ENCODE assay signal across 1 cellular context in the genomic region with DNA sequence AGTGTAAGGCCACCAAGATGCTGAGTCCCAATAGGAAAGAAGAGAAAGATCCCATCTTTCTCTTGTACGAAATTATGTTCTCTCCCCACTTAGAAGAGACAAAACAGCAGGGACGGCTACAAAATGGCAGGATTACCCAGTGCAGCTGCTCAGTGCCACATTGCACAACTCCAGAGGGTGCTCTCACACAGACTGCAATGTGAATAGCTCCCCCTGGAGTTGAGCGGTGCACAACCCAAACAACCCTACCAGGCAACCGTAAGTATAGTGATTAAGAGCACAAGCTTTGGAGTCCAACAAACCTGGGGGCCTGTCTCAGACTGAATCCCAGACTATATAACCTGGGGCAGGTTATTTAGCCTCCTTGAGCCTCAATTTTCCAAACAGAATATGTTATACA.
A peak's percentile ranks its signal among the peaks of the same experiment; 100 is the strongest.
TF ChIP-seq lines count a peak whose summit lies in the region.

No MANE protein-coding gene starts in this region.

TF ChIP-seq in HepG2, 621 proteins besides CTCF, POLR2A, EP300 and RAD21 (continued from another document and continues in another):
- TF ChIP-seq, protein P1, sequence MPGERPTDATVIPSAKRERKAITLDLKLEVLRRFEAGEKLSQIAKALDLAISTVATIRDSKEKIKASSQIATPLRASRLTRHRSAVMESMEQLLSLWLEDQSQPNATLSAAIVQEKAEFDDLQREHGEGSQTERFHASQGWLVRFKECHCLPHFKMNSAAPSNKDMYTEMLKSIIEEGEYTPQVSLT (CRISPR knock-in tag; IDR thresholded peaks at IDR 0.05; ENCODE audit: borderline replicate concordance, low read depth) = no peak
- TF ChIP-seq, protein P2, sequence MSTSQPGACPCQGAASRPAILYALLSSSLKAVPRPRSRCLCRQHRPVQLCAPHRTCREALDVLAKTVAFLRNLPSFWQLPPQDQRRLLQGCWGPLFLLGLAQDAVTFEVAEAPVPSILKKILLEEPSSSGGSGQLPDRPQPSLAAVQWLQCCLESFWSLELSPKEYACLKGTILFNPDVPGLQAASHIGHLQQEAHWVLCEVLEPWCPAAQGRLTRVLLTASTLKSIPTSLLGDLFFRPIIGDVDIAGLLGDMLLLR (CRISPR knock-in tag; IDR thresholded peaks at IDR 0.05) = no peak
- no peak for TF ChIP-seq ZNF460 (CRISPR knock-in tag; IDR thresholded peaks at IDR 0.05; ENCODE audit: borderline replicate concordance)
- TF ChIP-seq ZSCAN22 (CRISPR knock-in tag; IDR thresholded peaks at IDR 0.05) = no peak
- TF ChIP-seq KLF11 (CRISPR knock-in tag; IDR thresholded peaks at IDR 0.05) = no peak
- no peak for TF ChIP-seq ARID2 (CRISPR knock-in tag; IDR thresholded peaks at IDR 0.05; ENCODE audit: borderline replicate concordance)
- TF ChIP-seq ZNF589 (CRISPR knock-in tag; conservative IDR thresholded peaks at IDR 0.05) = no peak
- no peak for TF ChIP-seq CREB1 (IDR thresholded peaks at IDR 0.05)
- TF ChIP-seq CREB1 (CRISPR knock-in tag; IDR thresholded peaks at IDR 0.05) = no peak
- no peak for TF ChIP-seq HNRNPLL (IDR thresholded peaks at IDR 0.05; ENCODE audit: low read depth, low read length, poor library complexity, severe bottlenecking)
- TF ChIP-seq FOXM1 (CRISPR knock-in tag; IDR thresholded peaks at IDR 0.05) = no peak
- no peak for TF ChIP-seq TOE1 (CRISPR knock-in tag; IDR thresholded peaks at IDR 0.05)
- TF ChIP-seq, protein P3, sequence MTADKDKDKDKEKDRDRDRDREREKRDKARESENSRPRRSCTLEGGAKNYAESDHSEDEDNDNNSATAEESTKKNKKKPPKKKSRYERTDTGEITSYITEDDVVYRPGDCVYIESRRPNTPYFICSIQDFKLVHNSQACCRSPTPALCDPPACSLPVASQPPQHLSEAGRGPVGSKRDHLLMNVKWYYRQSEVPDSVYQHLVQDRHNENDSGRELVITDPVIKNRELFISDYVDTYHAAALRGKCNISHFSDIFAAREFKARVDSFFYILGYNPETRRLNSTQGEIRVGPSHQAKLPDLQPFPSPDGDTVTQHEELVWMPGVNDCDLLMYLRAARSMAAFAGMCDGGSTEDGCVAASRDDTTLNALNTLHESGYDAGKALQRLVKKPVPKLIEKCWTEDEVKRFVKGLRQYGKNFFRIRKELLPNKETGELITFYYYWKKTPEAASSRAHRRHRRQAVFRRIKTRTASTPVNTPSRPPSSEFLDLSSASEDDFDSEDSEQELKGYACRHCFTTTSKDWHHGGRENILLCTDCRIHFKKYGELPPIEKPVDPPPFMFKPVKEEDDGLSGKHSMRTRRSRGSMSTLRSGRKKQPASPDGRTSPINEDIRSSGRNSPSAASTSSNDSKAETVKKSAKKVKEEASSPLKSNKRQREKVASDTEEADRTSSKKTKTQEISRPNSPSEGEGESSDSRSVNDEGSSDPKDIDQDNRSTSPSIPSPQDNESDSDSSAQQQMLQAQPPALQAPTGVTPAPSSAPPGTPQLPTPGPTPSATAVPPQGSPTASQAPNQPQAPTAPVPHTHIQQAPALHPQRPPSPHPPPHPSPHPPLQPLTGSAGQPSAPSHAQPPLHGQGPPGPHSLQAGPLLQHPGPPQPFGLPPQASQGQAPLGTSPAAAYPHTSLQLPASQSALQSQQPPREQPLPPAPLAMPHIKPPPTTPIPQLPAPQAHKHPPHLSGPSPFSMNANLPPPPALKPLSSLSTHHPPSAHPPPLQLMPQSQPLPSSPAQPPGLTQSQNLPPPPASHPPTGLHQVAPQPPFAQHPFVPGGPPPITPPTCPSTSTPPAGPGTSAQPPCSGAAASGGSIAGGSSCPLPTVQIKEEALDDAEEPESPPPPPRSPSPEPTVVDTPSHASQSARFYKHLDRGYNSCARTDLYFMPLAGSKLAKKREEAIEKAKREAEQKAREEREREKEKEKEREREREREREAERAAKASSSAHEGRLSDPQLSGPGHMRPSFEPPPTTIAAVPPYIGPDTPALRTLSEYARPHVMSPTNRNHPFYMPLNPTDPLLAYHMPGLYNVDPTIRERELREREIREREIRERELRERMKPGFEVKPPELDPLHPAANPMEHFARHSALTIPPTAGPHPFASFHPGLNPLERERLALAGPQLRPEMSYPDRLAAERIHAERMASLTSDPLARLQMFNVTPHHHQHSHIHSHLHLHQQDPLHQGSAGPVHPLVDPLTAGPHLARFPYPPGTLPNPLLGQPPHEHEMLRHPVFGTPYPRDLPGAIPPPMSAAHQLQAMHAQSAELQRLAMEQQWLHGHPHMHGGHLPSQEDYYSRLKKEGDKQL (CRISPR knock-in tag; IDR thresholded peaks at IDR 0.05; ENCODE audit: low read depth) = no peak
- peak; percentile 99 for TF ChIP-seq CEBPB (IDR thresholded peaks at IDR 0.05; ENCODE audit: borderline replicate concordance, low read depth, low read length)
- TF ChIP-seq, protein P4, sequence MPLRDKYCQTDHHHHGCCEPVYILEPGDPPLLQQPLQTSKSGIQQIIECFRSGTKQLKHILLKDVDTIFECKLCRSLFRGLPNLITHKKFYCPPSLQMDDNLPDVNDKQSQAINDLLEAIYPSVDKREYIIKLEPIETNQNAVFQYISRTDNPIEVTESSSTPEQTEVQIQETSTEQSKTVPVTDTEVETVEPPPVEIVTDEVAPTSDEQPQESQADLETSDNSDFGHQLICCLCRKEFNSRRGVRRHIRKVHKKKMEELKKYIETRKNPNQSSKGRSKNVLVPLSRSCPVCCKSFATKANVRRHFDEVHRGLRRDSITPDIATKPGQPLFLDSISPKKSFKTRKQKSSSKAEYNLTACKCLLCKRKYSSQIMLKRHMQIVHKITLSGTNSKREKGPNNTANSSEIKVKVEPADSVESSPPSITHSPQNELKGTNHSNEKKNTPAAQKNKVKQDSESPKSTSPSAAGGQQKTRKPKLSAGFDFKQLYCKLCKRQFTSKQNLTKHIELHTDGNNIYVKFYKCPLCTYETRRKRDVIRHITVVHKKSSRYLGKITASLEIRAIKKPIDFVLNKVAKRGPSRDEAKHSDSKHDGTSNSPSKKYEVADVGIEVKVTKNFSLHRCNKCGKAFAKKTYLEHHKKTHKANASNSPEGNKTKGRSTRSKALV (CRISPR knock-in tag; IDR thresholded peaks at IDR 0.05) = no peak
- TF ChIP-seq DPF2 (CRISPR knock-in tag; IDR thresholded peaks at IDR 0.05; ENCODE audit: borderline replicate concordance, low read depth) = no peak
- TF ChIP-seq ZNF343 (CRISPR knock-in tag; IDR thresholded peaks at IDR 0.05) = no peak
- TF ChIP-seq, protein P5, sequence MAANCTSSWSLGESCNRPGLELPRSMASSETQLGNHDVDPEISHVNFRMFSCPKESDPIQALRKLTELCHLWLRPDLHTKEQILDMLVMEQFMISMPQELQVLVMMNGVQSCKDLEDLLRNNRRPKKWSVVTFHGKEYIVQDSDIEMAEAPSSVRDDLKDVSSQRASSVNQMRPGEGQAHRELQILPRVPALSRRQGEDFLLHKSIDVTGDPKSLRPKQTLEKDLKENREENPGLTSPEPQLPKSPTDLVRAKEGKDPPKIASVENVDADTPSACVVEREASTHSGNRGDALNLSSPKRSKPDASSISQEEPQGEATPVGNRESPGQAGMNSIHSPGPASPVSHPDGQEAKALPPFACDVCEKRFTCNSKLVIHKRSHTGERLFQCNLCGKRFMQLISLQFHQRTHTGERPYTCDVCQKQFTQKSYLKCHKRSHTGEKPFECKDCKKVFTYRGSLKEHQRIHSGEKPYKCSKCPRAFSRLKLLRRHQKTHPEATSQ (CRISPR knock-in tag; IDR thresholded peaks at IDR 0.05; ENCODE audit: borderline replicate concordance) = no peak
- TF ChIP-seq POGZ (CRISPR knock-in tag; IDR thresholded peaks at IDR 0.05) = peak; percentile 71; the same call in 1 of the 2 replicates
- TF ChIP-seq FLYWCH1 (CRISPR knock-in tag; IDR thresholded peaks at IDR 0.05) = no peak
- TF ChIP-seq, protein P6, sequence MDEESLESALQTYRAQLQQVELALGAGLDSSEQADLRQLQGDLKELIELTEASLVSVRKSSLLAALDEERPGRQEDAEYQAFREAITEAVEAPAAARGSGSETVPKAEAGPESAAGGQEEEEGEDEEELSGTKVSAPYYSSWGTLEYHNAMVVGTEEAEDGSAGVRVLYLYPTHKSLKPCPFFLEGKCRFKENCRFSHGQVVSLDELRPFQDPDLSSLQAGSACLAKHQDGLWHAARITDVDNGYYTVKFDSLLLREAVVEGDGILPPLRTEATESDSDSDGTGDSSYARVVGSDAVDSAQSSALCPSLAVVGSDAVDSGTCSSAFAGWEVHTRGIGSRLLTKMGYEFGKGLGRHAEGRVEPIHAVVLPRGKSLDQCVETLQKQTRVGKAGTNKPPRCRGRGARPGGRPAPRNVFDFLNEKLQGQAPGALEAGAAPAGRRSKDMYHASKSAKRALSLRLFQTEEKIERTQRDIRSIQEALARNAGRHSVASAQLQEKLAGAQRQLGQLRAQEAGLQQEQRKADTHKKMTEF (CRISPR knock-in tag; IDR thresholded peaks at IDR 0.05) = peak; percentile 66
- no peak for TF ChIP-seq CCAR2 (optimal IDR thresholded peaks at IDR 0.05; ENCODE audit: low read depth, low read length)
- no peak for TF ChIP-seq ZNF549 (CRISPR knock-in tag; IDR thresholded peaks at IDR 0.05)
- no peak for TF ChIP-seq PHF5A (CRISPR knock-in tag; IDR thresholded peaks at IDR 0.05; ENCODE audit: low read depth, unreplicated experiment)
- TF ChIP-seq, protein P7, sequence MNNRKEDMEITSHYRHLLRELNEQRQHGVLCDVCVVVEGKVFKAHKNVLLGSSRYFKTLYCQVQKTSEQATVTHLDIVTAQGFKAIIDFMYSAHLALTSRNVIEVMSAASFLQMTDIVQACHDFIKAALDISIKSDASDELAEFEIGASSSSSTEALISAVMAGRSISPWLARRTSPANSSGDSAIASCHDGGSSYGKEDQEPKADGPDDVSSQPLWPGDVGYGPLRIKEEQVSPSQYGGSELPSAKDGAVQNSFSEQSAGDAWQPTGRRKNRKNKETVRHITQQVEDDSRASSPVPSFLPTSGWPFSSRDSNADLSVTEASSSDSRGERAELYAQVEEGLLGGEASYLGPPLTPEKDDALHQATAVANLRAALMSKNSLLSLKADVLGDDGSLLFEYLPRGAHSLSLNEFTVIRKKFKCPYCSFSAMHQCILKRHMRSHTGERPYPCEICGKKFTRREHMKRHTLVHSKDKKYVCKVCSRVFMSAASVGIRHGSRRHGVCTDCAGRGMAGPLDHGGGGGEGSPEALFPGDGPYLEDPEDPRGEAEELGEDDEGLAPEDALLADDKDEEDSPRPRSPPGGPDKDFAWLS (CRISPR knock-in tag; IDR thresholded peaks at IDR 0.05; ENCODE audit: borderline replicate concordance) = no peak
- TF ChIP-seq PAF1 (CRISPR knock-in tag; IDR thresholded peaks at IDR 0.05) = no peak
- TF ChIP-seq NFATC3 (CRISPR knock-in tag; IDR thresholded peaks at IDR 0.05) = no peak
- TF ChIP-seq, protein P8, sequence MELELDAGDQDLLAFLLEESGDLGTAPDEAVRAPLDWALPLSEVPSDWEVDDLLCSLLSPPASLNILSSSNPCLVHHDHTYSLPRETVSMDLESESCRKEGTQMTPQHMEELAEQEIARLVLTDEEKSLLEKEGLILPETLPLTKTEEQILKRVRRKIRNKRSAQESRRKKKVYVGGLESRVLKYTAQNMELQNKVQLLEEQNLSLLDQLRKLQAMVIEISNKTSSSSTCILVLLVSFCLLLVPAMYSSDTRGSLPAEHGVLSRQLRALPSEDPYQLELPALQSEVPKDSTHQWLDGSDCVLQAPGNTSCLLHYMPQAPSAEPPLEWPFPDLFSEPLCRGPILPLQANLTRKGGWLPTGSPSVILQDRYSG (CRISPR knock-in tag; IDR thresholded peaks at IDR 0.05) = no peak
- TF ChIP-seq NONO (IDR thresholded peaks at IDR 0.05) = no peak
- peak; percentile 45; the same call in 1 of the 2 replicates for TF ChIP-seq NONO (CRISPR knock-in tag; conservative IDR thresholded peaks at IDR 0.05)
- TF ChIP-seq AHR (CRISPR knock-in tag; IDR thresholded peaks at IDR 0.05) = no peak
- no peak for TF ChIP-seq FOXA1 (IDR thresholded peaks at IDR 0.05)
- TF ChIP-seq FOXA1 (CRISPR knock-in tag; IDR thresholded peaks at IDR 0.05) = no peak
- TF ChIP-seq, protein P9, sequence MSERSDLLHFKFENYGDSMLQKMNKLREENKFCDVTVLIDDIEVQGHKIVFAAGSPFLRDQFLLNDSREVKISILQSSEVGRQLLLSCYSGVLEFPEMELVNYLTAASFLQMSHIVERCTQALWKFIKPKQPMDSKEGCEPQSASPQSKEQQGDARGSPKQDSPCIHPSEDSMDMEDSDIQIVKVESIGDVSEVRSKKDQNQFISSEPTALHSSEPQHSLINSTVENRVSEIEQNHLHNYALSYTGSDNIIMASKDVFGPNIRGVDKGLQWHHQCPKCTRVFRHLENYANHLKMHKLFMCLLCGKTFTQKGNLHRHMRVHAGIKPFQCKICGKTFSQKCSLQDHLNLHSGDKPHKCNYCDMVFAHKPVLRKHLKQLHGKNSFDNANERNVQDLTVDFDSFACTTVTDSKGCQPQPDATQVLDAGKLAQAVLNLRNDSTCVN (CRISPR knock-in tag; IDR thresholded peaks at IDR 0.05; ENCODE audit: borderline replicate concordance) = no peak
- TF ChIP-seq DNMT3B (CRISPR knock-in tag; conservative IDR thresholded peaks at IDR 0.05) = no peak
- no peak for TF ChIP-seq CREM (IDR thresholded peaks at IDR 0.05)
- no peak for TF ChIP-seq CREM (CRISPR knock-in tag; IDR thresholded peaks at IDR 0.05)
- no peak for TF ChIP-seq ZSCAN9 (CRISPR knock-in tag; IDR thresholded peaks at IDR 0.05; ENCODE audit: borderline replicate concordance)
- no peak for TF ChIP-seq MED13 (CRISPR knock-in tag; IDR thresholded peaks at IDR 0.05)
- no peak for TF ChIP-seq CENPX (CRISPR knock-in tag; IDR thresholded peaks at IDR 0.05)
- no peak for TF ChIP-seq ZSCAN31 (CRISPR knock-in tag; IDR thresholded peaks at IDR 0.05; ENCODE audit: low read depth)
- TF ChIP-seq ZNF547 (CRISPR knock-in tag; IDR thresholded peaks at IDR 0.05) = no peak
- no peak for TF ChIP-seq MEIS1 (CRISPR knock-in tag; IDR thresholded peaks at IDR 0.05; ENCODE audit: borderline replicate concordance)
- TF ChIP-seq ZNF24 (IDR thresholded peaks at IDR 0.05) = no peak
- TF ChIP-seq HIVEP1 (CRISPR knock-in tag; IDR thresholded peaks at IDR 0.05) = no peak
